Comparison of ENCODE assay signal across 8 cellular contexts in the genomic region with DNA sequence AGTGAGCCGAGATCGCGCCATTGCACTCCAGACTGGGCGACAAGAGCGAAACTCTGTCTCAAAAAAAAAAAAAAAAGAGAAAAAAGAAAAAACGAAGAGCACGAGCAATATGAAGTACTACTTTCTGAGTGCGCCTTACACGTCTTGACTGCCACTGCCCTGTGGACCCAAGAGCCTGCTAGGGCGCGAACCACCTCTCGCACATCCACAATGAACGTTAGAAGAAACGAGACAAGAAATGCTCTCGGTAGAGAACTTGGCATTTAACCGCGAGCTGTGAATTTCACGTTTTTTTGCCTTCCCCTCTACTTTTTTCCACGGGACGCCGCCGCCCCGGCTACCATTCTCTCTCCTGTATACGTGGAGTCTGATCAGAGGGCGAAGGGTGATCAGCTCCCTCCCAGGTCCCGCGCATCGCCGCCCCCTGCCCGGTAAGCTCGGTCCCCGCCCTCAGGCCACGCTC. TPM values are rescaled to one million over a fixed set of nuclear protein-coding genes. Genes with fewer than 3 reads are reported as not detected.
DNase-seq lines count a peak whose midpoint lies in the region; ATAC-seq and TF ChIP-seq lines count a peak whose summit lies in the region.

No MANE protein-coding gene starts in this region.

- no peaks in the 10 kb centered on the region for H3K27me3 Mint-ChIP-seq in Caco-2 (ENCODE audit: insufficient read depth, unreplicated experiment)

- H3K4me1 ChIP-seq in Caco-2 (no peaks in the 10 kb centered on the region; the same call in 1 of the 2 replicates), adrenal gland (replicated peaks in 1 of 2) (peaks cover 7 to 13% of the 10 kb centered on the region in 2 donors), tibial artery (peaks cover 0 to 29% (median 17%) of the 10 kb centered on the region in 4 donors)

- H3K4me1 Mint-ChIP-seq in Caco-2 (ENCODE audit: low read depth, unreplicated experiment), result peaks cover 6% of the 10 kb centered on the region

- TF ChIP-seq POLR2A in adrenal gland (IDR thresholded peaks at IDR 0.05), result no peak

- ATAC-seq in HG02970 (IDR thresholded peaks at IDR 0.05; ENCODE audit: low FRiP score, unreplicated experiment), result peak; percentile 3

- TF ChIP-seq CTCF in Caco-2 (IDR thresholded peaks at IDR 0.05; ENCODE audit: insufficient read depth in 1 of 2, low read depth in 1 of 2, low read length in 1 of 2, severe bottlenecking in 1 of 2, unreplicated experiment in 1 of 2) (no peak), adrenal gland (IDR thresholded peaks at IDR 0.05) (no peak), tibial artery (IDR thresholded peaks at IDR 0.05) (no peak)

- BruUV-seq in Caco-2 (replicated peaks; lab: Mats Ljungman, UMichigan), result no TSS peak

- DNase-seq in Caco-2, result peak in 1 of 2 experiments; percentile 69
- peak in 1 of 7 donors; percentile 30 for DNase-seq in adrenal gland
- no peak for DNase-seq in tibial artery
- no peak for DNase-seq in NCI-H82 (lab: John Stamatoyannopoulos, UW)
- no peak for DNase-seq in cerebellum (ENCODE audit: low spot score)
- DNase-seq in GDM1 (lab: John Stamatoyannopoulos, UW), result no peak

- H3K27ac Mint-ChIP-seq in Caco-2 (ENCODE audit: unreplicated experiment), result peak overlapping the region; percentile 95

- H3K36me3 ChIP-seq in Caco-2 (ENCODE audit: control insufficient read depth, insufficient read depth, low read length) (peaks cover 3% of the 10 kb centered on the region), adrenal gland (replicated peaks in 1 of 2) (peaks cover 0 to 20% of the 10 kb centered on the region in 2 donors), tibial artery (peaks cover 21 to 33% (median 25%) of the 10 kb centered on the region in 3 donors)

- H3K4me3 Mint-ChIP-seq in Caco-2 (ENCODE audit: unreplicated experiment), result peak overlapping the region; percentile 92

- H3K27ac ChIP-seq in adrenal gland (peak overlapping the region; percentile 81 to 97 (median 96)), layer of hippocampus (ENCODE audit: low read depth, low read length) (peak overlapping the region; percentile 92), tibial artery (peak overlapping the region; percentile 99 to 100)

- H3K9me3 ChIP-seq in Caco-2 (no peaks in the 10 kb centered on the region), adrenal gland (replicated peaks in 1 of 3) (no peaks in the 10 kb centered on the region), tibial artery (no peaks in the 10 kb centered on the region)

- H3K27me3 ChIP-seq in Caco-2 (replicated peaks; ENCODE audit: control insufficient read depth, insufficient read depth, low read length) (no peaks in the 10 kb centered on the region), adrenal gland (no peaks in the 10 kb centered on the region), layer of hippocampus (ENCODE audit: control insufficient read depth, insufficient read depth, low read length) (no peaks in the 10 kb centered on the region), tibial artery (no peaks in the 10 kb centered on the region)

- H3K4me3 ChIP-seq in Caco-2 (ENCODE audit: low read depth, low read length) (peak overlapping the region; percentile 89), adrenal gland (peak overlapping the region; percentile 48 to 97 (median 81)), tibial artery (peak overlapping the region; percentile 82 to 93)

- WGBS in adrenal gland, 4 donors, result 1 to 8% (median 4%) methylated on average over 25 to 33 of the region's 33 CpGs

- intact Hi-C loops in Caco-2 (cut with micrococcal nuclease; ENCODE audit: unreplicated experiment) (loop anchor here (1.0 to 10.0 kb wide), 2 partner anchors 212 to 310 kb away; no protein-coding TSS in a partner anchor), adrenal gland (cut with DNase I) (loop anchor here in 1 of 2 donors (10.0 kb wide), 1 partner anchor 312 kb away; no protein-coding TSS in a partner anchor), tibial artery (cut with DNase I; ENCODE audit: low total_unique reads) (loop anchor here (10.0 kb wide), 1 partner anchor 62 kb away; a partner anchor contains a TSS)

- peaks cover 68% of the 10 kb centered on the region for H3K36me3 Mint-ChIP-seq in Caco-2 (ENCODE audit: insufficient read depth, unreplicated experiment)

- CTCF ChIA-PET in Caco-2 (lab: Charles Lee), result interaction anchor here (0.7 to 2.3 kb wide), 11 partner anchors 14 to 374 kb away, joined by 3 to 27 read pairs (median 6); a partner anchor contains a TSS

- POLR2A ChIA-PET in Caco-2 (lab: Charles Lee), result interaction anchor here (0.6 to 2.1 kb wide), 14 partner anchors 8 to 314 kb away, joined by 3 to 15 read pairs (median 4); a partner anchor contains a TSS

- no peaks in the 10 kb centered on the region for H3K9me3 Mint-ChIP-seq in Caco-2 (ENCODE audit: unreplicated experiment)

RNA-seq across cellular contexts. Expression of a gene that starts 0.5 kb away (rescaled TPM):
- total RNA-seq in Caco-2 (2022), result 129 and 146 TPM in 2 replicates
- total RNA-seq in adrenal gland, result 10 to 100 TPM; 50.6 to 88.2 (median 60.8) TPM
- polyA plus RNA-seq in adrenal gland, result 100 to 1,000 TPM in 2 of 3 donors, 10 to 100 TPM in 1; 58.3 to 218 (median 183) TPM
- total RNA-seq in cerebellum, result 36.4 TPM

RNA-seq across cellular contexts. Expression of a gene that starts 17.1 kb away (rescaled TPM):
- total RNA-seq in Caco-2 (2022) (7.4 and 9.1 TPM in 2 replicates), adrenal gland (10 to 100 TPM in 5 of 8 donors, 1 to 10 TPM in 3; 2.4 to 17.9 (median 10.7) TPM), cerebellum (10.3 TPM)
- 10 to 100 TPM in 2 of 3 donors, not detected in 1; 10.4 to 12.2 TPM for polyA plus RNA-seq in adrenal gland

RNA-seq across cellular contexts. Expression of a gene that starts 22.9 kb away (rescaled TPM):
- total RNA-seq in Caco-2 (2022), result 8.8 and 10.4 TPM in 2 replicates
- total RNA-seq in adrenal gland, result 10 to 100 TPM; 12.7 to 38.2 (median 23.7) TPM
- 10 to 100 TPM in 2 of 3 donors, 1 to 10 TPM in 1; 8.2 to 20.7 (median 16.0) TPM for polyA plus RNA-seq in adrenal gland
- total RNA-seq in cerebellum, result 4.6 TPM

RNA-seq across cellular contexts. Expression of a gene that starts 28.4 kb away (rescaled TPM):
- 9.8 and 10.8 TPM in 2 replicates for total RNA-seq in Caco-2 (2022)
- 1 to 10 TPM in 3 of 8 donors, under 1 TPM in 2, not detected in 3; 0.23 to 7.0 (median 2.1) TPM for total RNA-seq in adrenal gland
- polyA plus RNA-seq in adrenal gland, result 1 to 10 TPM in 2 of 3 donors, under 1 TPM in 1; 0.62 to 3.3 (median 1.2) TPM
- total RNA-seq in cerebellum, result not detected

RNA-seq across cellular contexts. Expression of a gene that starts 39.3 kb away (rescaled TPM):
- total RNA-seq in Caco-2 (2022) (37.4 and 42.6 TPM in 2 replicates), adrenal gland (10 to 100 TPM in 6 of 8 donors, 1 to 10 TPM in 2; 9.2 to 41.2 (median 23.2) TPM), cerebellum (8.5 TPM)
- polyA plus RNA-seq in adrenal gland, result 100 to 1,000 TPM in 1 of 3 donors, 10 to 100 TPM in 1, 1 to 10 TPM in 1; 7.5 to 110 (median 21.7) TPM
